Comparison of ENCODE assay signal across 8 cellular contexts in the genomic region with DNA sequence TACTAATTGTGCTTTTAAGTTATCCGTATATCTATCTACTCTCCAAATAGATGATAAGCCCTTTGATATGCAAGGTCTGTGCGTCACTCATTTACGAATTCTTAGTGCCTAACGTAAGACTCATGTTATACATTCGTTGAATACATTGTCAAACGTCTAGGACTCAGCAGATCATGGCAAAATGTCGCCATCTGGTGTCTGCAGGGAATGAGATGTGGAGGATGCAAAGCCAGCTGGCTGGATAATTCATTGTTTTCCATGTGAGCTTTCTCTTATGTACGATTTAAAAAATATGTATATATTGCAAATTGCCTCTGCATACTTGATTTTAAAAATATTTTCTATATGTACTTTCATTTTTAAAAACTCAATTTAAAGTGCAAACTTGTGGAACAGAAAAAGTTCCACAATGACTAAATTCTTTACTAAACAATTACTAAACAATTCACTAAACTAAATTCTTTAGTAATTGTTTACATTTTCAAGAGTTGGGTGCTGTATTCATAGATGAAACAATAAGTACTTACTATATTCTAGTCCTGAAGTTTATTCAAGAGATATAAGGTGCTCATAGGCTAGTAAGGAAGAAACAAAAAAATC. TPM values are rescaled to one million over a fixed set of nuclear protein-coding genes. Genes with fewer than 3 reads are reported as not detected.
A peak's percentile ranks its signal among the peaks of the same experiment; 100 is the strongest.
DNase-seq lines count a peak whose midpoint lies in the region; ATAC-seq, FAIRE-seq and TF ChIP-seq lines count a peak whose summit lies in the region.

No MANE protein-coding gene starts in this region.

- H3K27ac ChIP-seq in CD4-positive, alpha-beta T cell (ENCODE audit: low read depth, low read length) = no peak overlapping the region

- intact Hi-C loops in CD4-positive, alpha-beta T cell (cut with DNase I, micrococcal nuclease) = loop anchor here (1.0 to 2.0 kb wide), 4 partner anchors 26 to 127 kb away; no protein-coding TSS in a partner anchor

- H3K36me3 ChIP-seq in bronchial epithelial cell (ENCODE audit: control insufficient read depth, insufficient read depth, low read length) = no peaks in the 10 kb centered on the region

- peak; percentile 21 to 59 (median 52) for DNase-seq in CD4-positive, alpha-beta T cell
- peak; percentile 60 to 79 for DNase-seq in NCI-H2081 (lab: John Stamatoyannopoulos, UW)
- DNase-seq in WTC11 (ENCODE audit: low spot score) = peak; percentile 71
- peak; percentile 73 for DNase-seq in bronchial epithelial cell (ENCODE audit: low read depth)
- DNase-seq in kidney tubule cell (ENCODE audit: low spot score) = peak; percentile 58
- peak in 2 of 3 experiments; percentile 12 to 20 for DNase-seq in stimulated activated CD4-positive, alpha-beta T cell treated with anti-CD3 and anti-CD28 coated beads, TNF-alpha, amount 100 ng/mL, for 4 hours (ENCODE audit: low read depth in 3 of 3)

- no peaks in the 10 kb centered on the region for H3K9me3 ChIP-seq in CD4-positive, alpha-beta T cell (ENCODE audit: control insufficient read depth, low read length)

- H3K4me1 Mint-ChIP-seq in CD4-positive, alpha-beta T cell (ENCODE audit: low read depth) = no peaks in the 10 kb centered on the region
- H3K4me1 Mint-ChIP-seq in WTC11 = peaks cover 8% of the 10 kb centered on the region

- H3K27ac Mint-ChIP-seq in CD4-positive, alpha-beta T cell = no peak overlapping the region
- H3K27ac Mint-ChIP-seq in WTC11 = no peak overlapping the region

- no peak overlapping the region for H3K4me3 Mint-ChIP-seq in CD4-positive, alpha-beta T cell
- H3K4me3 Mint-ChIP-seq in WTC11 = no peak overlapping the region

- CTCF ChIA-PET in CD4-positive, alpha-beta T cell (lab: Charles Lee) = interaction anchor here (0.6 to 2.0 kb wide), 7 partner anchors 9 to 127 kb away, joined by 3 to 16 read pairs (median 7); no protein-coding TSS in a partner anchor
- CTCF ChIA-PET in WTC11 (lab: Charles Lee) = interaction anchor here (0.6 to 8.5 kb wide), 28 partner anchors 9 to 487 kb away, joined by 3 to 153 read pairs (median 4); a partner anchor contains a TSS

- peak; percentile 76 for TF ChIP-seq CTCF in CD4-positive, alpha-beta T cell (IDR thresholded peaks at IDR 0.05)
- TF ChIP-seq CTCF in WTC11 (IDR thresholded peaks at IDR 0.05) = no peak
- TF ChIP-seq CTCF in bronchial epithelial cell (IDR thresholded peaks at IDR 0.05; ENCODE audit: insufficient read depth, low read length, severe bottlenecking) = peak; percentile 62

- no peaks in the 10 kb centered on the region for H3K9me3 Mint-ChIP-seq in CD4-positive, alpha-beta T cell
- H3K9me3 Mint-ChIP-seq in WTC11 = peaks cover 2% of the 10 kb centered on the region

- POLR2A ChIA-PET in CD4-positive, alpha-beta T cell (lab: Charles Lee) = no interaction called here
- POLR2A ChIA-PET in WTC11 (lab: Charles Lee) = no interaction called here

- H3K27me3 ChIP-seq in CD4-positive, alpha-beta T cell (ENCODE audit: control insufficient read depth, insufficient read depth, low read length) = no peaks in the 10 kb centered on the region
- peaks cover 2% of the 10 kb centered on the region for H3K27me3 ChIP-seq in bronchial epithelial cell (ENCODE audit: control insufficient read depth, insufficient read depth, low read length)

- peaks cover 14% of the 10 kb centered on the region for H3K27me3 Mint-ChIP-seq in CD4-positive, alpha-beta T cell
- peaks cover 2% of the 10 kb centered on the region; the same call in 1 of the 2 replicates for H3K27me3 Mint-ChIP-seq in WTC11 (ENCODE audit: low read depth)

- ATAC-seq in CD4-positive, alpha-beta T cell (ENCODE audit: poor library complexity) = peak; percentile 78
- ATAC-seq in GM21360 (IDR thresholded peaks at IDR 0.05; ENCODE audit: unreplicated experiment) = peak; percentile 48
- ATAC-seq in WTC11 = peak; percentile 74
- no peak for ATAC-seq in HG03159 (IDR thresholded peaks at IDR 0.05; ENCODE audit: unreplicated experiment)

- no peak for FAIRE-seq in bronchial epithelial cell (lab: Jason Lieb, UNC)

- H3K4me3 ChIP-seq in bronchial epithelial cell (ENCODE audit: low read depth, low read length) = no peak overlapping the region

- H3K36me3 Mint-ChIP-seq in CD4-positive, alpha-beta T cell (ENCODE audit: low read depth) = no peaks in the 10 kb centered on the region
- H3K36me3 Mint-ChIP-seq in WTC11 = no peaks in the 10 kb centered on the region

TF ChIP-seq in WTC11, 78 proteins besides CTCF, POLR2A, EP300 and RAD21:
- TF ChIP-seq NR1H2 (CRISPR knock-in tag; IDR thresholded peaks at IDR 0.05) (no peak), PRRX2 (CRISPR knock-in tag; IDR thresholded peaks at IDR 0.05) (no peak), ZNF317 (CRISPR knock-in tag; IDR thresholded peaks at IDR 0.05; ENCODE audit: borderline replicate concordance, low read depth) (no peak), FOXK1 (CRISPR knock-in tag; IDR thresholded peaks at IDR 0.05) (no peak)
- TF ChIP-seq, protein P1, sequence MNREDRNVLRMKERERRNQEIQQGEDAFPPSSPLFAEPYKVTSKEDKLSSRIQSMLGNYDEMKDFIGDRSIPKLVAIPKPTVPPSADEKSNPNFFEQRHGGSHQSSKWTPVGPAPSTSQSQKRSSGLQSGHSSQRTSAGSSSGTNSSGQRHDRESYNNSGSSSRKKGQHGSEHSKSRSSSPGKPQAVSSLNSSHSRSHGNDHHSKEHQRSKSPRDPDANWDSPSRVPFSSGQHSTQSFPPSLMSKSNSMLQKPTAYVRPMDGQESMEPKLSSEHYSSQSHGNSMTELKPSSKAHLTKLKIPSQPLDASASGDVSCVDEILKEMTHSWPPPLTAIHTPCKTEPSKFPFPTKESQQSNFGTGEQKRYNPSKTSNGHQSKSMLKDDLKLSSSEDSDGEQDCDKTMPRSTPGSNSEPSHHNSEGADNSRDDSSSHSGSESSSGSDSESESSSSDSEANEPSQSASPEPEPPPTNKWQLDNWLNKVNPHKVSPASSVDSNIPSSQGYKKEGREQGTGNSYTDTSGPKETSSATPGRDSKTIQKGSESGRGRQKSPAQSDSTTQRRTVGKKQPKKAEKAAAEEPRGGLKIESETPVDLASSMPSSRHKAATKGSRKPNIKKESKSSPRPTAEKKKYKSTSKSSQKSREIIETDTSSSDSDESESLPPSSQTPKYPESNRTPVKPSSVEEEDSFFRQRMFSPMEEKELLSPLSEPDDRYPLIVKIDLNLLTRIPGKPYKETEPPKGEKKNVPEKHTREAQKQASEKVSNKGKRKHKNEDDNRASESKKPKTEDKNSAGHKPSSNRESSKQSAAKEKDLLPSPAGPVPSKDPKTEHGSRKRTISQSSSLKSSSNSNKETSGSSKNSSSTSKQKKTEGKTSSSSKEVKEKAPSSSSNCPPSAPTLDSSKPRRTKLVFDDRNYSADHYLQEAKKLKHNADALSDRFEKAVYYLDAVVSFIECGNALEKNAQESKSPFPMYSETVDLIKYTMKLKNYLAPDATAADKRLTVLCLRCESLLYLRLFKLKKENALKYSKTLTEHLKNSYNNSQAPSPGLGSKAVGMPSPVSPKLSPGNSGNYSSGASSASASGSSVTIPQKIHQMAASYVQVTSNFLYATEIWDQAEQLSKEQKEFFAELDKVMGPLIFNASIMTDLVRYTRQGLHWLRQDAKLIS (CRISPR knock-in tag; IDR thresholded peaks at IDR 0.05; ENCODE audit: borderline replicate concordance) = no peak
- TF ChIP-seq, protein P2, sequence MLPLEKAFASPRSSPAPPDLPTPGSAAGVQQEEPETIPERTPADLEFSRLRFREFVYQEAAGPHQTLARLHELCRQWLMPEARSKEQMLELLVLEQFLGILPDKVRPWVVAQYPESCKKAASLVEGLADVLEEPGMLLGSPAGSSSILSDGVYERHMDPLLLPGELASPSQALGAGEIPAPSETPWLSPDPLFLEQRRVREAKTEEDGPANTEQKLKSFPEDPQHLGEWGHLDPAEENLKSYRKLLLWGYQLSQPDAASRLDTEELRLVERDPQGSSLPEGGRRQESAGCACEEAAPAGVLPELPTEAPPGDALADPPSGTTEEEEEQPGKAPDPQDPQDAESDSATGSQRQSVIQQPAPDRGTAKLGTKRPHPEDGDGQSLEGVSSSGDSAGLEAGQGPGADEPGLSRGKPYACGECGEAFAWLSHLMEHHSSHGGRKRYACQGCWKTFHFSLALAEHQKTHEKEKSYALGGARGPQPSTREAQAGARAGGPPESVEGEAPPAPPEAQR (CRISPR knock-in tag; IDR thresholded peaks at IDR 0.05) = no peak

RNA-seq across cellular contexts. Expression of a gene that starts 33.8 kb away (rescaled TPM):
- 1 to 10 TPM; 6.8 to 8.0 TPM for total RNA-seq in CD4-positive, alpha-beta T cell
- total RNA-seq in WTC11 (2021) = 29.9 to 33.3 TPM (median 32.4 TPM) in 3 replicates
- 8.6 and 14.5 TPM in 2 replicates for total RNA-seq in bronchial epithelial cell

RNA-seq across cellular contexts. Expression of a gene that starts 46.6 kb away (rescaled TPM):
- total RNA-seq in CD4-positive, alpha-beta T cell = not detected
- not detected in 3 replicates for total RNA-seq in WTC11 (2021)
- total RNA-seq in bronchial epithelial cell = not detected in 2 replicates

RNA-seq across cellular contexts. Expression of a gene that starts 53.3 kb away (rescaled TPM):
- not detected for total RNA-seq in CD4-positive, alpha-beta T cell
- total RNA-seq in WTC11 (2021) (0.37 to 0.79 TPM (median 0.71 TPM) in 3 replicates), bronchial epithelial cell (0.26 and 0.64 TPM in 2 replicates)

Comparison
In these comparisons a context has a peak if more than half of its experiments do, and no peak if none do; other contexts are left out.
1. DNase-seq: peak in every context shown above with its lines; median percentile 73 in bronchial epithelial cell; 71 in WTC11; 70 in NCI-H2081; 58 in kidney tubule cell; 52 in CD4-positive, alpha-beta T cell; 16 in stimulated activated CD4-positive, alpha-beta T cell treated with anti-CD3 and anti-CD28 coated beads, TNF-alpha, amount 100 ng/mL, for 4 hours.